ENCODE assay signal across 26 cellular contexts in the genomic region with DNA sequence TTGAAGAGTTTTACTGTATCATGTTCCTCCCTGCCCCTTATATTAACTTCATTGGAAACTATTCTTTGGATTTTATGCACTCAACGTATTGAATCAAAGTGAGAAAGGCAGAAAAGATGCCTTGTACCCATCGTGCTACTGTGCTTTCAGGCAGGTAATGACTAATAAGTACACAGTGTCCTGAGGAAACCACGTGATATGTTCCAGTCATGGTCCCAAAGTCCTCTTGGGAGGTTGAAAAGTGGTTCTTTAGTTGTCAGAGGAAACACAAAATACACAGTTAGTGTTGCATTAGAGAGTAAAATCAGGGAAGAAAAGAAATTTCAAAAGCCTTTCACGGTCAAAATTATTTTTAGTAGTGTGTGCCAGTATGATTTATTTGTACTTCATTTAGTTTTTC.
A peak's percentile ranks its signal among the peaks of the same experiment; 100 is the strongest.
DNase-seq lines count a peak whose midpoint lies in the region; ATAC-seq, FAIRE-seq and TF ChIP-seq lines count a peak whose summit lies in the region.
"Had no signal": no experiment of that assay in that cellular context is flagged by ENCODE, and none has a peak within 500 bp of the region (broad histone marks: within the 10 kb centered on the region; RNA-seq: fewer than 3 reads in every experiment).

No MANE protein-coding gene starts in this region.

- peaks cover 6% of the 10 kb centered on the region for H3K9me3 Mint-ChIP-seq in stimulated activated effector memory CD8-positive, alpha-beta T cell treated with anti-CD3 and anti-CD28 coated beads, Interleukin-12 subunit alpha, Interleukin-12 subunit beta, amount 100 ng/mL, for 72 hours

- peak; percentile 81 for ATAC-seq in left lobe of liver
- ATAC-seq in stimulated activated effector memory CD8-positive, alpha-beta T cell treated with anti-CD3 and anti-CD28 coated beads, Interleukin-12 subunit alpha, Interleukin-12 subunit beta, amount 100 ng/mL, for 72 hours = no peak
- ATAC-seq: SK-N-SH treated with all-trans-retinoic acid at 6 μM for 48 hours had no signal

- H3K36me3 ChIP-seq in OCI-LY3 (replicated peaks; ENCODE audit: low read depth, low read length) = no peaks in the 10 kb centered on the region
- no peaks in the 10 kb centered on the region for H3K36me3 ChIP-seq in bronchial epithelial cell (ENCODE audit: control insufficient read depth, insufficient read depth, low read length)
- H3K36me3 ChIP-seq: HAP-1 had no signal

- H3K27ac ChIP-seq in OCI-LY3 (ENCODE audit: low read length) = no peak overlapping the region
- H3K27ac ChIP-seq: C4-2B, GM23248 had no signal

- H3K36me3 Mint-ChIP-seq in stimulated activated effector memory CD8-positive, alpha-beta T cell treated with anti-CD3 and anti-CD28 coated beads, Interleukin-12 subunit alpha, Interleukin-12 subunit beta, amount 100 ng/mL, for 72 hours = no peaks in the 10 kb centered on the region

- DNase-seq in bronchial epithelial cell (ENCODE audit: low read depth) (peak; percentile 26), left lobe of liver (ENCODE audit: low spot score) (no peak), skeletal muscle cell (ENCODE audit: low read depth) (peak; percentile 51), DMS114 treated with DMSO at 0.1 percent for 48 hours (lab: John Stamatoyannopoulos, UW; ENCODE audit: unreplicated experiment) (no peak), T-helper 9 cell (no peak)
- no peak for DNase-seq in activated CD4-positive, CD25-positive, alpha-beta regulatory T cell (lab: John Stamatoyannopoulos, UW)
- no peak for DNase-seq in stimulated activated effector memory CD8-positive, alpha-beta T cell treated with anti-CD3 and anti-CD28 coated beads, Interleukin-12 subunit alpha, Interleukin-12 subunit beta, amount 100 ng/mL, for 72 hours (ENCODE audit: low spot score in 2 of 2)
- DNase-seq: ACHN; GM23248; Kasumi-1; MM.1S; NCI-H1092 treated with DMSO at 0.1 percent for 48 hours; NCI-H146; NCI-H2081; NCI-H446 treated with DMSO at 0.1 percent for 48 hours; NCI-H69; NK-92 treated with Interleukin-12 subunit alpha and Interleukin-12 subunit beta, amount 100 ng/mL, for 24 hours; OCI-M1; SIG-M5 had no signal

- no peak overlapping the region for H3K4me3 Mint-ChIP-seq in stimulated activated effector memory CD8-positive, alpha-beta T cell treated with anti-CD3 and anti-CD28 coated beads, Interleukin-12 subunit alpha, Interleukin-12 subunit beta, amount 100 ng/mL, for 72 hours
- H3K4me3 Mint-ChIP-seq: IgD-negative memory B cell had no signal

- peak overlapping the region; percentile 43; the same call in 1 of the 2 replicates for H2AFZ ChIP-seq in OCI-LY3 (ENCODE audit: low read depth, low read length)
- H2AFZ ChIP-seq: GM23248 had no signal

- H3K4me1 ChIP-seq in OCI-LY3 (ENCODE audit: low read length) = no peaks in the 10 kb centered on the region
- H3K4me1 ChIP-seq: HAP-1 had no signal

- H3K9ac ChIP-seq in OCI-LY3 (ENCODE audit: low read length) = no peak overlapping the region
- H3K9ac ChIP-seq: GM23248 had no signal

- no peaks in the 10 kb centered on the region for H3K79me2 ChIP-seq in OCI-LY3 (ENCODE audit: low read length)

- H3K27ac Mint-ChIP-seq in stimulated activated effector memory CD8-positive, alpha-beta T cell treated with anti-CD3 and anti-CD28 coated beads, Interleukin-12 subunit alpha, Interleukin-12 subunit beta, amount 100 ng/mL, for 72 hours = no peak overlapping the region
- H3K27ac Mint-ChIP-seq: IgD-negative memory B cell had no signal

- no peak overlapping the region for H3K4me2 ChIP-seq in OCI-LY3 (ENCODE audit: low read length)

- H3K27me3 ChIP-seq in OCI-LY3 (ENCODE audit: low read depth, low read length) = no peaks in the 10 kb centered on the region
- no peaks in the 10 kb centered on the region for H3K27me3 ChIP-seq in bronchial epithelial cell (ENCODE audit: control insufficient read depth, insufficient read depth, low read length)

- no peaks in the 10 kb centered on the region for H3K9me3 ChIP-seq in OCI-LY3 (ENCODE audit: insufficient read depth, low read length)
- H3K9me3 ChIP-seq: HAP-1 had no signal

- TF ChIP-seq CTCF in OCI-LY3 (IDR thresholded peaks at IDR 0.05; ENCODE audit: low read depth, low read length) (no peak), bronchial epithelial cell (IDR thresholded peaks at IDR 0.05; ENCODE audit: insufficient read depth, low read length, severe bottlenecking) (no peak)

- no peaks in the 10 kb centered on the region for H4K20me1 ChIP-seq in OCI-LY3 (ENCODE audit: insufficient read depth, low read length)

- H3K4me3 ChIP-seq in OCI-LY3 (ENCODE audit: low read length) = no peak overlapping the region
- no peak overlapping the region for H3K4me3 ChIP-seq in bronchial epithelial cell (ENCODE audit: low read depth, low read length)
- no peak overlapping the region for H3K4me3 ChIP-seq in skeletal muscle cell (ENCODE audit: low read depth, low read length)
- H3K4me3 ChIP-seq: GM23248, HAP-1 had no signal

- FAIRE-seq in bronchial epithelial cell (lab: Jason Lieb, UNC) = no peak
- FAIRE-seq: G401.6, HTR-8/SVneo had no signal

- H3K4me1 Mint-ChIP-seq in stimulated activated effector memory CD8-positive, alpha-beta T cell treated with anti-CD3 and anti-CD28 coated beads, Interleukin-12 subunit alpha, Interleukin-12 subunit beta, amount 100 ng/mL, for 72 hours = no peaks in the 10 kb centered on the region
- H3K4me1 Mint-ChIP-seq: IgD-negative memory B cell had no signal

Comparison
In these comparisons a context has a peak if more than half of its experiments do, and no peak if none do; other contexts are left out.
1. DNase-seq: peak in bronchial epithelial cell (single experiment) and skeletal muscle cell (single experiment); none in left lobe of liver (single experiment), activated CD4-positive, CD25-positive, alpha-beta regulatory T cell (0 of 4), stimulated activated effector memory CD8-positive, alpha-beta T cell treated with anti-CD3 and anti-CD28 coated beads, Interleukin-12 subunit alpha, Interleukin-12 subunit beta, amount 100 ng/mL, for 72 hours (0 of 2), DMS114 treated with DMSO at 0.1 percent for 48 hours (single experiment) and T-helper 9 cell (single experiment).